In the genomic region with DNA sequence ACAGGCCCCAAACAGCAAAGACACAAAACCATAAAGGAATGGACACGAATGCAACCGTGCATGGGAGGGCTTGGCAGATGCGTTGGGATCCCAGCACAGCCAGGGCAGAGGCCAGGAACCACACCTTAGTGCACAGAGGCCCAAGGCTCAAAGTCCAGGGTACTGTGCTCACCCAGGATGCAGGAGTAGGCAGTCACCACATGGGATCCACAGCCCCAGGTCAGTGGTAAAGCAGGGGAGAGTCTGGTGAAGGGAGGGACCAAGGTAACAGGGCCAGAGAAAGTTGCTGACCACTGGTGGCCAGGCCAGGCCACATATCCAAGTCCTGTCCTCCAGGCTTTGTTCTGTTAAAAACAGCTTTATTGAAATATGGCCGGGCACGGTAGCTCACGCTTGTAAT, we compare ENCODE assay signal across 14 cellular contexts.
"Had no signal": no experiment of that assay in that cellular context is flagged by ENCODE, and none has a peak within 500 bp of the region (broad histone marks: within the 10 kb centered on the region; RNA-seq: fewer than 3 reads in every experiment).

No MANE protein-coding gene starts in this region.

- H3K36me3 Mint-ChIP-seq: natural killer cell had no signal

- ATAC-seq: activated CD4-positive, CD25-positive, alpha-beta regulatory T cell treated with anti-CD3 and anti-CD28 coated beads, Interleukin-2, amount 50 U/mL, for 24 hours; natural killer cell; stimulated activated memory B cell treated with anti-CD40 and anti-IgM and Interleukin-4, amounts not matched to agents 10 μg/mL and 1 μg/mL and 100 μg/mL, for 72 hours had no signal

- H3K4me3 ChIP-seq: lung, tibial artery had no signal

- H3K4me3 Mint-ChIP-seq: activated T-helper 1 cell treated with anti-CD3 and anti-CD28 coated beads, Interleukin-12 subunit alpha, Interleukin-12 subunit beta, Interleukin-2, Interleukin-4 antibody, amounts not matched to agents 30 ng/mL and 10 ng/mL and 1 ng/mL, durations not matched to agents 14 hours and 24 hours and 36 hours; natural killer cell; stimulated activated memory B cell treated with anti-CD40 and anti-IgM and Interleukin-4, amounts not matched to agents 10 μg/mL and 1 μg/mL and 100 μg/mL, for 72 hours had no signal

- H3K36me3 ChIP-seq: tibial artery had no signal

- DNase-seq: activated CD4-positive, alpha-beta T cell treated with anti-CD3 and anti-CD28 coated beads, Interleukin-2, amount 50 U/mL, for 1 hour; activated CD8-positive, alpha-beta memory T cell treated with anti-CD3 and anti-CD28 coated beads for 24 hours; anterior cingulate cortex; effector memory CD4-positive, alpha-beta T cell; foreskin fibroblast; kidney glomerular epithelial cell; natural killer cell; retina; stimulated activated CD4-positive, alpha-beta T cell treated with anti-CD3 and anti-CD28 coated beads, Interleukin-2, amount 100 ng/mL, for 48 hours; tibial artery had no signal

- H3K27ac ChIP-seq: tibial artery had no signal

- H3K27ac Mint-ChIP-seq: activated T-helper 1 cell treated with anti-CD3 and anti-CD28 coated beads, Interleukin-12 subunit alpha, Interleukin-12 subunit beta, Interleukin-2, Interleukin-4 antibody, amounts not matched to agents 30 ng/mL and 10 ng/mL and 1 ng/mL, durations not matched to agents 14 hours and 24 hours and 36 hours; natural killer cell; stimulated activated memory B cell treated with anti-CD40 and anti-IgM and Interleukin-4, amounts not matched to agents 10 μg/mL and 1 μg/mL and 100 μg/mL, for 72 hours had no signal

- H3K9me3 Mint-ChIP-seq: natural killer cell had no signal

- H3K9me3 ChIP-seq: tibial artery had no signal
